7 cellular contexts compared by ENCODE assay signal in the genomic region with DNA sequence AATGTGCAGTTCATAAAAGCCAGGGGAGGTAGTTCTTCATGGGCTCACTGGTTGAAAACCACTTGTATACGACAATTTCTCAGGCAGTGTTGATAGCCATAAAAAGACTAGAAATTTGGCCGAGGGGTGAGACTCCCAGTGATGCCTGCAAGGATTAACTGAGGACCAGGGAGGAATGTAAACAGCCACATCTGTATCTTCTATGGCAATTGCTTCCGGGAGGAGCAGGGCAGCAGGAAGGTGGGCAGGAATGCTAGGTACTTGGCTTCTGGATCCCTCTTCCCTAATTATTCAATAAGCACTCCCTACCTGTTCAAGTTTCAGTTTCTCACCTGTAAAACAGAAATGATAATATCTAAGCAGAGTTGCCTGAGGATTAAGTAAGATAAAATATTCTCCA.
"Had no signal": no experiment of that assay in that cellular context is flagged by ENCODE, and none has a peak within 500 bp of the region (broad histone marks: within the 10 kb centered on the region; RNA-seq: fewer than 3 reads in every experiment).

No MANE protein-coding gene starts in this region.

- H3K9me3 ChIP-seq: HAP-1 had no signal

- H3K4me3 Mint-ChIP-seq: IgD-negative memory B cell had no signal

- H3K4me1 ChIP-seq: HAP-1 had no signal

- H3K4me2 ChIP-seq: KMS-11 had no signal

- DNase-seq: GM23248, H7, KBM-7 had no signal

- H3K4me3 ChIP-seq: GM23248, HAP-1 had no signal

- H3K27me3 Mint-ChIP-seq: IgD-negative memory B cell had no signal

- H3K27ac ChIP-seq: GM23248, KMS-11 had no signal

- ATAC-seq: HCT116 had no signal

- H3K36me3 ChIP-seq: HAP-1 had no signal

- H2AFZ ChIP-seq: GM23248 had no signal

- H3K27ac Mint-ChIP-seq: IgD-negative memory B cell had no signal

- H3K9ac ChIP-seq: GM23248, KMS-11 had no signal

- H3K36me3 Mint-ChIP-seq: IgD-negative memory B cell had no signal
